In the genomic region with DNA sequence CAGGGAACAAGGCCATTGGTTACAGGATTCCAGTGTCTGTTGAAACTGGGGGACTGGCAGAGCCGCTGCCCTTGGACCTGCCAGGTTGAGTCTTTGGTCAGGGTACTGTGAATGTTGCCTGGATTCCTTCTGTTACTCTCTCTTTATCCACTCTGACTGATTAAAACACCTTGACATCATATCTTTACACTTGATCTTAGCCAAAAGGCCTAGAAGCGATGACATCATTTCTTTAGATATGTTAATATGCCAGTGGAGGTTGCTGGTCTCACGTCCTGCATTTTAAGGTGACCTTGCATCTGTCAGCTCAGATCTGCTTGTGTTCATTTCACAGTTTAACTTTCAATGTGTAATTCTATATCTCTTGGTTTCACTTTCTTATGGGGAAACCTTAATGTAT, we compare ENCODE assay signal across 2 cellular contexts.
TF ChIP-seq lines count a peak whose summit lies in the region.

No MANE protein-coding gene starts in this region.

TF ChIP-seq in GM23338, 12 proteins besides CTCF, POLR2A, EP300 and RAD21 (continues in another document):
- no peak for TF ChIP-seq EZH2 (IDR thresholded peaks at IDR 0.05; ENCODE audit: low read depth, unreplicated experiment)
- no peak for TF ChIP-seq NANOG (IDR thresholded peaks at IDR 0.05; ENCODE audit: borderline replicate concordance)
- TF ChIP-seq, protein P1, sequence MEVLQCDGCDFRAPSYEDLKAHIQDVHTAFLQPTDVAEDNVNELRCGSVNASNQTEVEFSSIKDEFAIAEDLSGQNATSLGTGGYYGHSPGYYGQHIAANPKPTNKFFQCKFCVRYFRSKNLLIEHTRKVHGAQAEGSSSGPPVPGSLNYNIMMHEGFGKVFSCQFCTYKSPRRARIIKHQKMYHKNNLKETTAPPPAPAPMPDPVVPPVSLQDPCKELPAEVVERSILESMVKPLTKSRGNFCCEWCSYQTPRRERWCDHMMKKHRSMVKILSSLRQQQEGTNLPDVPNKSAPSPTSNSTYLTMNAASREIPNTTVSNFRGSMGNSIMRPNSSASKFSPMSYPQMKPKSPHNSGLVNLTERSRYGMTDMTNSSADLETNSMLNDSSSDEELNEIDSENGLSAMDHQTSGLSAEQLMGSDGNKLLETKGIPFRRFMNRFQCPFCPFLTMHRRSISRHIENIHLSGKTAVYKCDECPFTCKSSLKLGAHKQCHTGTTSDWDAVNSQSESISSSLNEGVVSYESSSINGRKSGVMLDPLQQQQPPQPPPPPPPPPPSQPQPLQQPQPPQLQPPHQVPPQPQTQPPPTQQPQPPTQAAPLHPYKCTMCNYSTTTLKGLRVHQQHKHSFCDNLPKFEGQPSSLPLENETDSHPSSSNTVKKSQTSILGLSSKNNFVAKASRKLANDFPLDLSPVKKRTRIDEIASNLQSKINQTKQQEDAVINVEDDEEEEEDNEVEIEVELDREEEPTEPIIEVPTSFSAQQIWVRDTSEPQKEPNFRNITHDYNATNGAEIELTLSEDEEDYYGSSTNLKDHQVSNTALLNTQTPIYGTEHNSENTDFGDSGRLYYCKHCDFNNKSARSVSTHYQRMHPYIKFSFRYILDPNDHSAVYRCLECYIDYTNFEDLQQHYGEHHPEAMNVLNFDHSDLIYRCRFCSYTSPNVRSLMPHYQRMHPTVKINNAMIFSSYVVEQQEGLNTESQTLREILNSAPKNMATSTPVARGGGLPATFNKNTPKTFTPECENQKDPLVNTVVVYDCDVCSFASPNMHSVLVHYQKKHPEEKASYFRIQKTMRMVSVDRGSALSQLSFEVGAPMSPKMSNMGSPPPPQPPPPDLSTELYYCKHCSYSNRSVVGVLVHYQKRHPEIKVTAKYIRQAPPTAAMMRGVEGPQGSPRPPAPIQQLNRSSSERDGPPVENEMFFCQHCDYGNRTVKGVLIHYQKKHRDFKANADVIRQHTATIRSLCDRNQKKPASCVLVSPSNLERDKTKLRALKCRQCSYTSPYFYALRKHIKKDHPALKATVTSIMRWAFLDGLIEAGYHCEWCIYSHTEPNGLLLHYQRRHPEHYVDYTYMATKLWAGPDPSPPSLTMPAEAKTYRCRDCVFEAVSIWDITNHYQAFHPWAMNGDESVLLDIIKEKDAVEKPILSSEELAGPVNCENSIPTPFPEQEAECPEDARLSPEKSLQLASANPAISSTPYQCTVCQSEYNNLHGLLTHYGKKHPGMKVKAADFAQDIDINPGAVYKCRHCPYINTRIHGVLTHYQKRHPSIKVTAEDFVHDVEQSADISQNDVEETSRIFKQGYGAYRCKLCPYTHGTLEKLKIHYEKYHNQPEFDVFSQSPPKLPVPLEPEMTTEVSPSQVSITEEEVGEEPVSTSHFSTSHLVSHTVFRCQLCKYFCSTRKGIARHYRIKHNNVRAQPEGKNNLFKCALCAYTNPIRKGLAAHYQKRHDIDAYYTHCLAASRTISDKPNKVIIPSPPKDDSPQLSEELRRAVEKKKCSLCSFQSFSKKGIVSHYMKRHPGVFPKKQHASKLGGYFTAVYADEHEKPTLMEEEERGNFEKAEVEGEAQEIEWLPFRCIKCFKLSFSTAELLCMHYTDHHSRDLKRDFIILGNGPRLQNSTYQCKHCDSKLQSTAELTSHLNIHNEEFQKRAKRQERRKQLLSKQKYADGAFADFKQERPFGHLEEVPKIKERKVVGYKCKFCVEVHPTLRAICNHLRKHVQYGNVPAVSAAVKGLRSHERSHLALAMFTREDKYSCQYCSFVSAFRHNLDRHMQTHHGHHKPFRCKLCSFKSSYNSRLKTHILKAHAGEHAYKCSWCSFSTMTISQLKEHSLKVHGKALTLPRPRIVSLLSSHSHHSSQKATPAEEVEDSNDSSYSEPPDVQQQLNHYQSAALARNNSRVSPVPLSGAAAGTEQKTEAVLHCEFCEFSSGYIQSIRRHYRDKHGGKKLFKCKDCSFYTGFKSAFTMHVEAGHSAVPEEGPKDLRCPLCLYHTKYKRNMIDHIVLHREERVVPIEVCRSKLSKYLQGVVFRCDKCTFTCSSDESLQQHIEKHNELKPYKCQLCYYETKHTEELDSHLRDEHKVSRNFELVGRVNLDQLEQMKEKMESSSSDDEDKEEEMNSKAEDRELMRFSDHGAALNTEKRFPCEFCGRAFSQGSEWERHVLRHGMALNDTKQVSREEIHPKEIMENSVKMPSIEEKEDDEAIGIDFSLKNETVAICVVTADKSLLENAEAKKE (CRISPR knock-in tag; IDR thresholded peaks at IDR 0.05): no peak
- TF ChIP-seq CREB1 (CRISPR knock-in tag; IDR thresholded peaks at IDR 0.05; ENCODE audit: low read depth): no peak
- no peak for TF ChIP-seq STAT1 (IDR thresholded peaks at IDR 0.05; ENCODE audit: unreplicated experiment)
- no peak for TF ChIP-seq ZNF114 (CRISPR knock-in tag; IDR thresholded peaks at IDR 0.05)
- TF ChIP-seq, protein P2, sequence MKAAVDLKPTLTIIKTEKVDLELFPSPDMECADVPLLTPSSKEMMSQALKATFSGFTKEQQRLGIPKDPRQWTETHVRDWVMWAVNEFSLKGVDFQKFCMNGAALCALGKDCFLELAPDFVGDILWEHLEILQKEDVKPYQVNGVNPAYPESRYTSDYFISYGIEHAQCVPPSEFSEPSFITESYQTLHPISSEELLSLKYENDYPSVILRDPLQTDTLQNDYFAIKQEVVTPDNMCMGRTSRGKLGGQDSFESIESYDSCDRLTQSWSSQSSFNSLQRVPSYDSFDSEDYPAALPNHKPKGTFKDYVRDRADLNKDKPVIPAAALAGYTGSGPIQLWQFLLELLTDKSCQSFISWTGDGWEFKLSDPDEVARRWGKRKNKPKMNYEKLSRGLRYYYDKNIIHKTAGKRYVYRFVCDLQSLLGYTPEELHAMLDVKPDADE (IDR thresholded peaks at IDR 0.05): no peak
- TF ChIP-seq POLR2AphosphoS5 (IDR thresholded peaks at IDR 0.05; ENCODE audit: low read depth): no peak
- TF ChIP-seq JUNB (IDR thresholded peaks at IDR 0.05; ENCODE audit: unreplicated experiment): no peak
- TF ChIP-seq, protein P3, sequence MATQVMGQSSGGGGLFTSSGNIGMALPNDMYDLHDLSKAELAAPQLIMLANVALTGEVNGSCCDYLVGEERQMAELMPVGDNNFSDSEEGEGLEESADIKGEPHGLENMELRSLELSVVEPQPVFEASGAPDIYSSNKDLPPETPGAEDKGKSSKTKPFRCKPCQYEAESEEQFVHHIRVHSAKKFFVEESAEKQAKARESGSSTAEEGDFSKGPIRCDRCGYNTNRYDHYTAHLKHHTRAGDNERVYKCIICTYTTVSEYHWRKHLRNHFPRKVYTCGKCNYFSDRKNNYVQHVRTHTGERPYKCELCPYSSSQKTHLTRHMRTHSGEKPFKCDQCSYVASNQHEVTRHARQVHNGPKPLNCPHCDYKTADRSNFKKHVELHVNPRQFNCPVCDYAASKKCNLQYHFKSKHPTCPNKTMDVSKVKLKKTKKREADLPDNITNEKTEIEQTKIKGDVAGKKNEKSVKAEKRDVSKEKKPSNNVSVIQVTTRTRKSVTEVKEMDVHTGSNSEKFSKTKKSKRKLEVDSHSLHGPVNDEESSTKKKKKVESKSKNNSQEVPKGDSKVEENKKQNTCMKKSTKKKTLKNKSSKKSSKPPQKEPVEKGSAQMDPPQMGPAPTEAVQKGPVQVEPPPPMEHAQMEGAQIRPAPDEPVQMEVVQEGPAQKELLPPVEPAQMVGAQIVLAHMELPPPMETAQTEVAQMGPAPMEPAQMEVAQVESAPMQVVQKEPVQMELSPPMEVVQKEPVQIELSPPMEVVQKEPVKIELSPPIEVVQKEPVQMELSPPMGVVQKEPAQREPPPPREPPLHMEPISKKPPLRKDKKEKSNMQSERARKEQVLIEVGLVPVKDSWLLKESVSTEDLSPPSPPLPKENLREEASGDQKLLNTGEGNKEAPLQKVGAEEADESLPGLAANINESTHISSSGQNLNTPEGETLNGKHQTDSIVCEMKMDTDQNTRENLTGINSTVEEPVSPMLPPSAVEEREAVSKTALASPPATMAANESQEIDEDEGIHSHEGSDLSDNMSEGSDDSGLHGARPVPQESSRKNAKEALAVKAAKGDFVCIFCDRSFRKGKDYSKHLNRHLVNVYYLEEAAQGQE (IDR thresholded peaks at IDR 0.05; ENCODE audit: unreplicated experiment): no peak

TF ChIP-seq in GM12878, 131 proteins besides CTCF, POLR2A, EP300 and RAD21:
- no peak for TF ChIP-seq BCL11A (IDR thresholded peaks at IDR 0.05; ENCODE audit: low read depth, low read length)
- TF ChIP-seq ATF7 (IDR thresholded peaks at IDR 0.05; ENCODE audit: low read depth): 0 out of 2 replicates have a peak, but pooled peaks have one; percentile 19
- TF ChIP-seq SREBF1 (IDR thresholded peaks at IDR 0.05; ENCODE audit: low read length): no peak
- no peak for TF ChIP-seq CHD4 (IDR thresholded peaks at IDR 0.05)
- TF ChIP-seq IRF4 (IDR thresholded peaks at IDR 0.05; ENCODE audit: low read depth, low read length): no peak
